ENCODE assay signal across 9 cellular contexts in the genomic region with DNA sequence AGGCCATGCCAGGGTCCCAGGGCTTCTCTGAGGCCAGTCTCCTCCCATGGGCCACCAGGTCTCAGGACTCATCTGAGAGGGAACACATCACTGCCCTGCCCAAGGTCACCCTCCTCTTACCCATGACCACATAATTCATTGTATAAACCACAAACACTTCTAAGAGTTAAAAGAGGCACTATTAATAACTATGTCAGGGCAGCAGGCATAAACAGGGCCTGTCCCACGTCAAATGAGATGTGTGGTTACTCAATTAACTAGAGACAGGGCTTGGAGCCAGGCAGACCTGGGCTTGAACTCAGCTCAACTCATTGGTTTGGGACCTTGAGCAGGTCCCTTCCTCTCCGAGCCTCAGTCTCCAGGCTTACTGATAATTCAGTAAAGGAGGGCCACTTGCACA. TPM values are rescaled to one million over a fixed set of nuclear protein-coding genes. Genes with fewer than 3 reads are reported as not detected.
A peak's percentile ranks its signal among the peaks of the same experiment; 100 is the strongest.
DNase-seq lines count a peak whose midpoint lies in the region; ATAC-seq and TF ChIP-seq lines count a peak whose summit lies in the region.
"Had no signal": no experiment of that assay in that cellular context is flagged by ENCODE, and none has a peak within 500 bp of the region (broad histone marks: within the 10 kb centered on the region; RNA-seq: fewer than 3 reads in every experiment).

No MANE protein-coding gene starts in this region.

- H3K4me3 ChIP-seq in fibroblast of villous mesenchyme (ENCODE audit: low read depth, low read length): peak overlapping the region; percentile 19
- H3K4me3 ChIP-seq in psoas muscle: peak overlapping the region; percentile 76

- TF ChIP-seq CTCF in fibroblast of villous mesenchyme (IDR thresholded peaks at IDR 0.05; ENCODE audit: insufficient read depth, low read depth, low read length) (no peak), psoas muscle (IDR thresholded peaks at IDR 0.05) (no peak)

- no peaks in the 10 kb centered on the region for H3K36me3 ChIP-seq in psoas muscle (ENCODE audit: insufficient read depth in 1 of 2, low read depth in 1 of 2)

- WGBS in psoas muscle, 3 donors: 7 to 13% (median 12%) methylated on average over 2 of the region's 2 CpGs

- H3K9me3 ChIP-seq in psoas muscle: no peaks in the 10 kb centered on the region

- peaks cover 49% of the 10 kb centered on the region for H3K4me1 ChIP-seq in psoas muscle

- peak; percentile 48 for ATAC-seq in GM21786 (IDR thresholded peaks at IDR 0.05; ENCODE audit: unreplicated experiment)
- ATAC-seq in psoas muscle: peak; percentile 65 to 77 (median 74)
- no peak for ATAC-seq in HG03439 (IDR thresholded peaks at IDR 0.05; ENCODE audit: unreplicated experiment)

- H3K27me3 ChIP-seq in psoas muscle (ENCODE audit: insufficient read depth in 3 of 3, low read length in 2 of 3): no peaks in the 10 kb centered on the region

- H3K27ac ChIP-seq in psoas muscle: peak overlapping the region; percentile 89

- intact Hi-C loops in psoas muscle (cut with DNase I): no loop called here

- DNase-seq in SW480 (ENCODE audit: low spot score) (peak; percentile 20), fibroblast of villous mesenchyme (ENCODE audit: low read depth) (peak; percentile 82), psoas muscle (peak in 1 of 2 donors; percentile 71), NCI-H2081 (lab: John Stamatoyannopoulos, UW) (no peak), SIG-M5 treated with dmso at 0.1 percent for 504 hours (lab: John Stamatoyannopoulos, UW; ENCODE audit: unreplicated experiment) (no peak), OCI-M2 (lab: John Stamatoyannopoulos, UW; ENCODE audit: unreplicated experiment) (no peak)
- DNase-seq: kidney glomerular epithelial cell had no signal

RNA-seq across cellular contexts. Expression of gene ARAP1, which starts 33.1 kb away (rescaled TPM):
- 73.0 and 77.0 TPM in 2 replicates for total RNA-seq in fibroblast of villous mesenchyme
- total RNA-seq in psoas muscle: 10 to 100 TPM; 16.0 to 27.5 (median 18.9) TPM
- polyA plus RNA-seq in psoas muscle: 10 to 100 TPM; 16.8 to 19.8 (median 17.5) TPM

RNA-seq across cellular contexts. Expression of gene PDE2A, which starts 44.9 kb away (rescaled TPM):
- total RNA-seq in fibroblast of villous mesenchyme: under 0.01 TPM in 2 replicates
- total RNA-seq in psoas muscle: 10 to 100 TPM in 2 of 4 donors, 1 to 10 TPM in 2; 6.0 to 20.1 (median 10.1) TPM
- 10 to 100 TPM in 1 of 3 donors, 1 to 10 TPM in 2; 6.9 to 16.6 (median 7.6) TPM for polyA plus RNA-seq in psoas muscle

Comparison
In these comparisons a context has a peak if more than half of its experiments do, and no peak if none do; other contexts are left out.
1. DNase-seq: peak in SW480 (single experiment) and fibroblast of villous mesenchyme (single experiment); none in NCI-H2081 (0 of 2), SIG-M5 treated with dmso at 0.1 percent for 504 hours (single experiment) and OCI-M2 (single experiment).